Comparison of ENCODE assay signal across 23 cellular contexts in genomic region chr11:10838083-10838482, GRCh38.
"Had no signal": no experiment of that assay in that cellular context is flagged by ENCODE, and none has a peak within 500 bp of the region (broad histone marks: within the 10 kb centered on the region; RNA-seq: fewer than 3 reads in every experiment).

No MANE protein-coding gene starts in this region.

- H3K9me3 ChIP-seq: esophagus squamous epithelium, mucosa of descending colon, right atrium auricular region, sigmoid colon, spleen, testis, tibial artery had no signal

- H3K36me3 ChIP-seq: esophagus squamous epithelium, neural progenitor cell, right atrium auricular region, sigmoid colon, spleen, tibial artery had no signal

- H3K4me1 ChIP-seq: neural progenitor cell, parathyroid adenoma, right atrium auricular region, sigmoid colon, testis, tibial artery had no signal

- H3K4me2 ChIP-seq: neural progenitor cell had no signal

- FAIRE-seq: endometrium, frontal cortex, kidney had no signal

- H3K79me2 ChIP-seq: parathyroid adenoma had no signal

- H3K4me3 ChIP-seq: coronary artery, esophagus squamous epithelium, mucosa of descending colon, neural progenitor cell, right atrium auricular region, sigmoid colon, skin epidermis, spleen, testis, tibial artery had no signal

- H2AFZ ChIP-seq: neural progenitor cell, parathyroid adenoma had no signal

- H3K27ac ChIP-seq: coronary artery, esophagus squamous epithelium, neural progenitor cell, parathyroid adenoma, right atrium auricular region, sigmoid colon, skin epidermis, spleen, testis, tibial artery had no signal

- H3K9ac ChIP-seq: neural progenitor cell, parathyroid adenoma had no signal

- DNase-seq: effector memory CD8-positive, alpha-beta T cell; esophagus squamous epithelium; head of caudate nucleus; kidney; mesenchymal stem cell; mucosa of descending colon; naive thymus-derived CD4-positive, alpha-beta T cell; sigmoid colon; spleen; stimulated activated CD4-positive, alpha-beta T cell treated with anti-CD3 and anti-CD28 coated beads, Interleukin-4, amount 100 ng/mL, for 4 hours; stimulated activated naive CD8-positive, alpha-beta T cell treated with anti-CD3 and anti-CD28 coated beads, Interleukin-15, Interleukin-2, amounts not matched to agents 100 U/mL and 50 U/mL, for 24 hours; substantia nigra; testis; tibial artery had no signal

- ATAC-seq: effector memory CD8-positive, alpha-beta T cell; left lobe of liver; mucosa of descending colon; naive thymus-derived CD4-positive, alpha-beta T cell; stimulated activated memory B cell treated with anti-CD40 and anti-IgM and Interleukin-4, amounts not matched to agents 10 μg/mL and 1 μg/mL and 100 μg/mL, for 72 hours; stimulated activated naive CD8-positive, alpha-beta T cell treated with anti-CD3 and anti-CD28 coated beads, Interleukin-15, Interleukin-2, amounts not matched to agents 100 U/mL and 50 U/mL, for 24 hours had no signal

- H3K27me3 ChIP-seq: esophagus squamous epithelium, neural progenitor cell, right atrium auricular region, sigmoid colon, spleen, testis had no signal
